1 cellular context compared by ENCODE assay signal in the genomic region with DNA sequence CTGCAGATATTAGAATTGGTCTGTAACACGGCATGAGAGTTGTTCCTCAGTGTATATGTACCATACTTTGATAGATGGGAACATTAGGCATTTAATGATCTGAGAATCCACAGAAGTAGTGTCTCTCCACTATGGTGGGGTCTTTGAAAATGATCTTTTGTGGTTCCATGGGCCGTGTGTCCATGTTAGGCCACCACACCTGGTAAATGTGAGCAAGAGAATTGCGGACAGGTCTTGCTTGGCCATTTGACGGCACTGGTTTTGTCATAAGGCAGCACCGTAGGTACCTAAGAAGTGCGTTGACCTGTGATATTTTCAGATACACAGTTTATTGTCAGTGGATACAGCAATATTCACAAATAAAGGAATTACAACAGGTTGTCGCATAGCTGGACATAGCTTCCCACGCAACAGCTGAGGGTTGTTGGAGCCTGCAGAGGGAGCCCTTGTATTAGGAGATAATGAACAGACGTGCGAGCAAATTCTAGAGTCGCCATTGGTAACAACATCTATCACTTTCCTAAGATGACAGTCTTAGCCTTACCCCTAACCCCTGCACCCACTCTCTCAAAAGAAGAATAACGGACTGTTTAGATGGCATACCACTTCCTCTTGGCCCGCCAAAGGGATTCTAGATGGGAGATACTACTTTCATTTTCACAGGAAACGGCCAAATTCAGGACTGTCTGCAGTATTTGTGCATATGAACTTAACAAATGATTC.
TF ChIP-seq lines count a peak whose summit lies in the region.

No MANE protein-coding gene starts in this region.

TF ChIP-seq in HepG2, 621 proteins besides CTCF, POLR2A, EP300 and RAD21 (continued from another document and continues in another):
- TF ChIP-seq, protein P1, sequence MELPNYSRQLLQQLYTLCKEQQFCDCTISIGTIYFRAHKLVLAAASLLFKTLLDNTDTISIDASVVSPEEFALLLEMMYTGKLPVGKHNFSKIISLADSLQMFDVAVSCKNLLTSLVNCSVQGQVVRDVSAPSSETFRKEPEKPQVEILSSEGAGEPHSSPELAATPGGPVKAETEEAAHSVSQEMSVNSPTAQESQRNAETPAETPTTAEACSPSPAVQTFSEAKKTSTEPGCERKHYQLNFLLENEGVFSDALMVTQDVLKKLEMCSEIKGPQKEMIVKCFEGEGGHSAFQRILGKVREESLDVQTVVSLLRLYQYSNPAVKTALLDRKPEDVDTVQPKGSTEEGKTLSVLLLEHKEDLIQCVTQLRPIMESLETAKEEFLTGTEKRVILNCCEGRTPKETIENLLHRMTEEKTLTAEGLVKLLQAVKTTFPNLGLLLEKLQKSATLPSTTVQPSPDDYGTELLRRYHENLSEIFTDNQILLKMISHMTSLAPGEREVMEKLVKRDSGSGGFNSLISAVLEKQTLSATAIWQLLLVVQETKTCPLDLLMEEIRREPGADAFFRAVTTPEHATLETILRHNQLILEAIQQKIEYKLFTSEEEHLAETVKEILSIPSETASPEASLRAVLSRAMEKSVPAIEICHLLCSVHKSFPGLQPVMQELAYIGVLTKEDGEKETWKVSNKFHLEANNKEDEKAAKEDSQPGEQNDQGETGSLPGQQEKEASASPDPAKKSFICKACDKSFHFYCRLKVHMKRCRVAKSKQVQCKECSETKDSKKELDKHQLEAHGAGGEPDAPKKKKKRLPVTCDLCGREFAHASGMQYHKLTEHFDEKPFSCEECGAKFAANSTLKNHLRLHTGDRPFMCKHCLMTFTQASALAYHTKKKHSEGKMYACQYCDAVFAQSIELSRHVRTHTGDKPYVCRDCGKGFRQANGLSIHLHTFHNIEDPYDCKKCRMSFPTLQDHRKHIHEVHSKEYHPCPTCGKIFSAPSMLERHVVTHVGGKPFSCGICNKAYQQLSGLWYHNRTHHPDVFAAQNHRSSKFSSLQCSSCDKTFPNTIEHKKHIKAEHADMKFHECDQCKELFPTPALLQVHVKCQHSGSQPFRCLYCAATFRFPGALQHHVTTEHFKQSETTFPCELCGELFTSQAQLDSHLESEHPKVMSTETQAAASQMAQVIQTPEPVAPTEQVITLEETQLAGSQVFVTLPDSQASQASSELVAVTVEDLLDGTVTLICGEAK (IDR thresholded peaks at IDR 0.05): no peak
- TF ChIP-seq, protein P1 (CRISPR knock-in tag; IDR thresholded peaks at IDR 0.05): no peak
- TF ChIP-seq ZNF629 (CRISPR knock-in tag; conservative IDR thresholded peaks at IDR 0.05) (no peak), TOPORS (CRISPR knock-in tag; IDR thresholded peaks at IDR 0.05) (no peak), EED (CRISPR knock-in tag; IDR thresholded peaks at IDR 0.05) (no peak), ZNF230 (CRISPR knock-in tag; IDR thresholded peaks at IDR 0.05) (no peak), HES4 (CRISPR knock-in tag; IDR thresholded peaks at IDR 0.05; ENCODE audit: borderline replicate concordance) (no peak), ZNF335 (CRISPR knock-in tag; IDR thresholded peaks at IDR 0.05) (no peak), ZNF33B (CRISPR knock-in tag; IDR thresholded peaks at IDR 0.05) (no peak), HMGA1 (CRISPR knock-in tag; conservative IDR thresholded peaks at IDR 0.05) (no peak), MAFG (CRISPR knock-in tag; IDR thresholded peaks at IDR 0.05) (no peak), NFYB (CRISPR knock-in tag; IDR thresholded peaks at IDR 0.05) (no peak), SETDB1 (CRISPR knock-in tag; IDR thresholded peaks at IDR 0.05; ENCODE audit: borderline replicate concordance) (no peak), ATRX (CRISPR knock-in tag; IDR thresholded peaks at IDR 0.05; ENCODE audit: borderline replicate concordance) (no peak), HDAC6 (IDR thresholded peaks at IDR 0.05; ENCODE audit: low read depth, low read length) (no peak), ZFP90 (CRISPR knock-in tag; IDR thresholded peaks at IDR 0.05; ENCODE audit: borderline replicate concordance) (no peak), POLR2AphosphoS5 (IDR thresholded peaks at IDR 0.05; ENCODE audit: low read depth, low read length) (no peak), MXD4 (CRISPR knock-in tag; IDR thresholded peaks at IDR 0.05) (no peak)
- TF ChIP-seq, protein P2, sequence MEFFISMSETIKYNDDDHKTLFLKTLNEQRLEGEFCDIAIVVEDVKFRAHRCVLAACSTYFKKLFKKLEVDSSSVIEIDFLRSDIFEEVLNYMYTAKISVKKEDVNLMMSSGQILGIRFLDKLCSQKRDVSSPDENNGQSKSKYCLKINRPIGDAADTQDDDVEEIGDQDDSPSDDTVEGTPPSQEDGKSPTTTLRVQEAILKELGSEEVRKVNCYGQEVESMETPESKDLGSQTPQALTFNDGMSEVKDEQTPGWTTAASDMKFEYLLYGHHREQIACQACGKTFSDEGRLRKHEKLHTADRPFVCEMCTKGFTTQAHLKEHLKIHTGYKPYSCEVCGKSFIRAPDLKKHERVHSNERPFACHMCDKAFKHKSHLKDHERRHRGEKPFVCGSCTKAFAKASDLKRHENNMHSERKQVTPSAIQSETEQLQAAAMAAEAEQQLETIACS (CRISPR knock-in tag; IDR thresholded peaks at IDR 0.05): no peak
- TF ChIP-seq, protein P3, sequence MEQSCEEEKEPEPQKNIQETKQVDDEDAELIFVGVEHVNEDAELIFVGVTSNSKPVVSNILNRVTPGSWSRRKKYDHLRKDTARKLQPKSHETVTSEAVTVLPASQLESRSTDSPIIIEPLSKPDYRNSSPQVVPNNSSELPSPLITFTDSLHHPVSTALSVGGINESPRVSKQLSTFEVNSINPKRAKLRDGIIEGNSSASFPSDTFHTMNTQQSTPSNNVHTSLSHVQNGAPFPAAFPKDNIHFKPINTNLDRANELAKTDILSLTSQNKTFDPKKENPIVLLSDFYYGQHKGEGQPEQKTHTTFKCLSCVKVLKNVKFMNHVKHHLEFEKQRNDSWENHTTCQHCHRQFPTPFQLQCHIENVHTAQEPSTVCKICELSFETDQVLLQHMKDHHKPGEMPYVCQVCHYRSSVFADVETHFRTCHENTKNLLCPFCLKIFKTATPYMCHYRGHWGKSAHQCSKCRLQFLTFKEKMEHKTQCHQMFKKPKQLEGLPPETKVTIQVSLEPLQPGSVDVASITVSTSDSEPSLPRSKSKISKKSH (CRISPR knock-in tag; IDR thresholded peaks at IDR 0.05; ENCODE audit: borderline replicate concordance): no peak
- TF ChIP-seq, protein P4, sequence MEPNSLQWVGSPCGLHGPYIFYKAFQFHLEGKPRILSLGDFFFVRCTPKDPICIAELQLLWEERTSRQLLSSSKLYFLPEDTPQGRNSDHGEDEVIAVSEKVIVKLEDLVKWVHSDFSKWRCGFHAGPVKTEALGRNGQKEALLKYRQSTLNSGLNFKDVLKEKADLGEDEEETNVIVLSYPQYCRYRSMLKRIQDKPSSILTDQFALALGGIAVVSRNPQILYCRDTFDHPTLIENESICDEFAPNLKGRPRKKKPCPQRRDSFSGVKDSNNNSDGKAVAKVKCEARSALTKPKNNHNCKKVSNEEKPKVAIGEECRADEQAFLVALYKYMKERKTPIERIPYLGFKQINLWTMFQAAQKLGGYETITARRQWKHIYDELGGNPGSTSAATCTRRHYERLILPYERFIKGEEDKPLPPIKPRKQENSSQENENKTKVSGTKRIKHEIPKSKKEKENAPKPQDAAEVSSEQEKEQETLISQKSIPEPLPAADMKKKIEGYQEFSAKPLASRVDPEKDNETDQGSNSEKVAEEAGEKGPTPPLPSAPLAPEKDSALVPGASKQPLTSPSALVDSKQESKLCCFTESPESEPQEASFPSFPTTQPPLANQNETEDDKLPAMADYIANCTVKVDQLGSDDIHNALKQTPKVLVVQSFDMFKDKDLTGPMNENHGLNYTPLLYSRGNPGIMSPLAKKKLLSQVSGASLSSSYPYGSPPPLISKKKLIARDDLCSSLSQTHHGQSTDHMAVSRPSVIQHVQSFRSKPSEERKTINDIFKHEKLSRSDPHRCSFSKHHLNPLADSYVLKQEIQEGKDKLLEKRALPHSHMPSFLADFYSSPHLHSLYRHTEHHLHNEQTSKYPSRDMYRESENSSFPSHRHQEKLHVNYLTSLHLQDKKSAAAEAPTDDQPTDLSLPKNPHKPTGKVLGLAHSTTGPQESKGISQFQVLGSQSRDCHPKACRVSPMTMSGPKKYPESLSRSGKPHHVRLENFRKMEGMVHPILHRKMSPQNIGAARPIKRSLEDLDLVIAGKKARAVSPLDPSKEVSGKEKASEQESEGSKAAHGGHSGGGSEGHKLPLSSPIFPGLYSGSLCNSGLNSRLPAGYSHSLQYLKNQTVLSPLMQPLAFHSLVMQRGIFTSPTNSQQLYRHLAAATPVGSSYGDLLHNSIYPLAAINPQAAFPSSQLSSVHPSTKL (CRISPR knock-in tag; IDR thresholded peaks at IDR 0.05): 0 out of 2 replicates have a peak, but pooled peaks have one; percentile 34
- TF ChIP-seq, protein P5, sequence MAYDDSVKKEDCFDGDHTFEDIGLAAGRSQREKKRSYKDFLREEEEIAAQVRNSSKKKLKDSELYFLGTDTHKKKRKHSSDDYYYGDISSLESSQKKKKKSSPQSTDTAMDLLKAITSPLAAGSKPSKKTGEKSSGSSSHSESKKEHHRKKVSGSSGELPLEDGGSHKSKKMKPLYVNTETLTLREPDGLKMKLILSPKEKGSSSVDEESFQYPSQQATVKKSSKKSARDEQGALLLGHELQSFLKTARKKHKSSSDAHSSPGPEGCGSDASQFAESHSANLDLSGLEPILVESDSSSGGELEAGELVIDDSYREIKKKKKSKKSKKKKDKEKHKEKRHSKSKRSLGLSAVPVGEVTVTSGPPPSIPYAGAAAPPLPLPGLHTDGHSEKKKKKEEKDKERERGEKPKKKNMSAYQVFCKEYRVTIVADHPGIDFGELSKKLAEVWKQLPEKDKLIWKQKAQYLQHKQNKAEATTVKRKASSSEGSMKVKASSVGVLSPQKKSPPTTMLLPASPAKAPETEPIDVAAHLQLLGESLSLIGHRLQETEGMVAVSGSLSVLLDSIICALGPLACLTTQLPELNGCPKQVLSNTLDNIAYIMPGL (CRISPR knock-in tag; IDR thresholded peaks at IDR 0.05; ENCODE audit: borderline replicate concordance in 1 of 2, low read depth in 1 of 2): no peak
- TF ChIP-seq, protein P6, sequence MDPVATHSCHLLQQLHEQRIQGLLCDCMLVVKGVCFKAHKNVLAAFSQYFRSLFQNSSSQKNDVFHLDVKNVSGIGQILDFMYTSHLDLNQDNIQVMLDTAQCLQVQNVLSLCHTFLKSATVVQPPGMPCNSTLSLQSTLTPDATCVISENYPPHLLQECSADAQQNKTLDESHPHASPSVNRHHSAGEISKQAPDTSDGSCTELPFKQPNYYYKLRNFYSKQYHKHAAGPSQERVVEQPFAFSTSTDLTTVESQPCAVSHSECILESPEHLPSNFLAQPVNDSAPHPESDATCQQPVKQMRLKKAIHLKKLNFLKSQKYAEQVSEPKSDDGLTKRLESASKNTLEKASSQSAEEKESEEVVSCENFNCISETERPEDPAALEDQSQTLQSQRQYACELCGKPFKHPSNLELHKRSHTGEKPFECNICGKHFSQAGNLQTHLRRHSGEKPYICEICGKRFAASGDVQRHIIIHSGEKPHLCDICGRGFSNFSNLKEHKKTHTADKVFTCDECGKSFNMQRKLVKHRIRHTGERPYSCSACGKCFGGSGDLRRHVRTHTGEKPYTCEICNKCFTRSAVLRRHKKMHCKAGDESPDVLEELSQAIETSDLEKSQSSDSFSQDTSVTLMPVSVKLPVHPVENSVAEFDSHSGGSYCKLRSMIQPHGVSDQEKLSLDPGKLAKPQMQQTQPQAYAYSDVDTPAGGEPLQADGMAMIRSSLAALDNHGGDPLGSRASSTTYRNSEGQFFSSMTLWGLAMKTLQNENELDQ (CRISPR knock-in tag; IDR thresholded peaks at IDR 0.05; ENCODE audit: borderline replicate concordance): no peak
- TF ChIP-seq, protein P7, sequence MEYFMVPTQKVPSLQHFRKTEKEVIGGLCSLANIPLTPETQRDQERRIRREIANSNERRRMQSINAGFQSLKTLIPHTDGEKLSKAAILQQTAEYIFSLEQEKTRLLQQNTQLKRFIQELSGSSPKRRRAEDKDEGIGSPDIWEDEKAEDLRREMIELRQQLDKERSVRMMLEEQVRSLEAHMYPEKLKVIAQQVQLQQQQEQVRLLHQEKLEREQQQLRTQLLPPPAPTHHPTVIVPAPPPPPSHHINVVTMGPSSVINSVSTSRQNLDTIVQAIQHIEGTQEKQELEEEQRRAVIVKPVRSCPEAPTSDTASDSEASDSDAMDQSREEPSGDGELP (IDR thresholded peaks at IDR 0.05; ENCODE audit: borderline replicate concordance, low read depth): peak; percentile 72; the same call in 1 of the 2 replicates
